Comparison of ENCODE assay signal across 8 cellular contexts in genomic region chr17:55265434-55266021, GRCh38. TPM values are rescaled to one million over a fixed set of nuclear protein-coding genes. Genes with fewer than 3 reads are reported as not detected.
DNase-seq lines count a peak whose midpoint lies in the region; ATAC-seq and TF ChIP-seq lines count a peak whose summit lies in the region.

No MANE protein-coding gene starts in this region.

- no peaks in the 10 kb centered on the region for H3K9me3 ChIP-seq in ascending aorta

- H3K27me3 ChIP-seq in ascending aorta, result no peaks in the 10 kb centered on the region

- DNase-seq in NCI-H2227 (lab: John Stamatoyannopoulos, UW; ENCODE audit: unreplicated experiment), result peak; percentile 18
- DNase-seq in NCI-H2227 treated with DMSO at 0.1 percent for 48 hours (lab: John Stamatoyannopoulos, UW), result no peak
- no peak for DNase-seq in ascending aorta (ENCODE audit: low spot score in 2 of 2)
- peak; percentile 22 for DNase-seq in iPS-NIHi7 (ENCODE audit: extremely low spot score)
- DNase-seq in stimulated activated CD4-positive, alpha-beta T cell treated with anti-CD3 and anti-CD28 coated beads, Interleukin-4, amount 100 ng/mL, for 4 hours, result peak; percentile 9 to 12
- DNase-seq in NCI-H524 treated with DMSO at 0.1 percent for 48 hours (lab: John Stamatoyannopoulos, UW), result no peak
- DNase-seq in NCI-H226, result no peak

- peaks cover 10 to 17% of the 10 kb centered on the region in 2 donors for H3K4me1 ChIP-seq in ascending aorta

- intact Hi-C loops in ascending aorta (cut with DNase I), result loop anchor here (1.0 to 10.0 kb wide), 6 partner anchors 8 to 1839 kb away; partner anchors contain the start of genes C17orf67, COX11, DGKE and PCTP

- TF ChIP-seq CTCF in ascending aorta (IDR thresholded peaks at IDR 0.05), result no peak

- peak overlapping the region; percentile 85 to 90 for H3K27ac ChIP-seq in ascending aorta

- ATAC-seq in HG03378 (IDR thresholded peaks at IDR 0.05; ENCODE audit: unreplicated experiment), result no peak

- H3K36me3 ChIP-seq in ascending aorta, result no peaks in the 10 kb centered on the region

- peak overlapping the region; percentile 60 to 85 for H3K4me3 ChIP-seq in ascending aorta

RNA-seq across cellular contexts. Expression of gene HLF, which starts 0.8 kb away (rescaled TPM):
- total RNA-seq in ascending aorta, result 11.3 TPM

Comparison
In these comparisons a context has a peak if more than half of its experiments do, and no peak if none do; other contexts are left out.
1. DNase-seq: peak in NCI-H2227 (single experiment), iPS-NIHi7 (single experiment) and stimulated activated CD4-positive, alpha-beta T cell treated with anti-CD3 and anti-CD28 coated beads, Interleukin-4, amount 100 ng/mL, for 4 hours (2 of 2); none in NCI-H2227 treated with DMSO at 0.1 percent for 48 hours (single experiment), ascending aorta (0 of 2), NCI-H524 treated with DMSO at 0.1 percent for 48 hours (single experiment) and NCI-H226 (single experiment).